8 cellular contexts compared by ENCODE assay signal in genomic region chr4:38519671-38520070, GRCh38.
"Had no signal": no experiment of that assay in that cellular context is flagged by ENCODE, and none has a peak within 500 bp of the region (broad histone marks: within the 10 kb centered on the region; RNA-seq: fewer than 3 reads in every experiment).

No MANE protein-coding gene starts in this region.

- H3K9me3 Mint-ChIP-seq: stimulated activated effector memory CD8-positive, alpha-beta T cell treated with anti-CD3 and anti-CD28 coated beads, Interleukin-12 subunit alpha, Interleukin-12 subunit beta, amount 100 ng/mL, for 72 hours had no signal

- ATAC-seq: left lobe of liver; stimulated activated effector memory CD8-positive, alpha-beta T cell treated with anti-CD3 and anti-CD28 coated beads, Interleukin-12 subunit alpha, Interleukin-12 subunit beta, amount 100 ng/mL, for 72 hours had no signal

- DNase-seq: activated CD4-positive, CD25-positive, alpha-beta regulatory T cell treated with anti-CD3 and anti-CD28 coated beads, Interleukin-2, amount 50 U/mL, for 72 hours; activated naive CD4-positive, alpha-beta T cell treated with anti-CD3 and anti-CD28 coated beads, Interleukin-2, amount 10 ng/mL, durations not matched to agents 7 days and 5 days; mesenchymal stem cell; stimulated activated CD4-positive, alpha-beta T cell treated with anti-CD3 and anti-CD28 coated beads, Interleukin-12 subunit alpha, Interleukin-12 subunit beta, amount 100 ng/mL, for 4 hours; T-helper 9 cell had no signal

- H3K27ac Mint-ChIP-seq: activated naive CD4-positive, alpha-beta T cell treated with anti-CD3 and anti-CD28 coated beads, Interleukin-2, amount 10 ng/mL, durations not matched to agents 7 days and 5 days; nephron; stimulated activated effector memory CD8-positive, alpha-beta T cell treated with anti-CD3 and anti-CD28 coated beads, Interleukin-12 subunit alpha, Interleukin-12 subunit beta, amount 100 ng/mL, for 72 hours had no signal

- H3K4me3 Mint-ChIP-seq: activated naive CD4-positive, alpha-beta T cell treated with anti-CD3 and anti-CD28 coated beads, Interleukin-2, amount 10 ng/mL, durations not matched to agents 7 days and 5 days; nephron; stimulated activated effector memory CD8-positive, alpha-beta T cell treated with anti-CD3 and anti-CD28 coated beads, Interleukin-12 subunit alpha, Interleukin-12 subunit beta, amount 100 ng/mL, for 72 hours had no signal
